ENCODE assay signal across 25 cellular contexts in genomic region chr17:4235372-4236279, GRCh38. TPM values are rescaled to one million over a fixed set of nuclear protein-coding genes. Genes with fewer than 3 reads are reported as not detected.
DNase-seq lines count a peak whose midpoint lies in the region; ATAC-seq, FAIRE-seq and TF ChIP-seq lines count a peak whose summit lies in the region.
"Had no signal": no experiment of that assay in that cellular context is flagged by ENCODE, and none has a peak within 500 bp of the region (broad histone marks: within the 10 kb centered on the region; RNA-seq: fewer than 3 reads in every experiment).

No MANE protein-coding gene starts in this region.

- CTCF ChIA-PET in endothelial cell of umbilical vein (lab: Charles Lee) = interaction anchor here (0.8 to 1.2 kb wide), 2 partner anchors 15 to 177 kb away, joined by 3 read pairs; no protein-coding TSS in a partner anchor

- intact Hi-C loops in heart right ventricle (cut with DNase I) (no loop called here), endothelial cell of umbilical vein (cut with micrococcal nuclease) (no loop called here), transverse colon (cut with DNase I; ENCODE audit: low total_unique reads) (no loop called here), stomach (cut with DNase I; ENCODE audit: low total_unique reads) (no loop called here)

- H3K36me3 ChIP-seq in heart right ventricle = peaks cover 0 to 98% (median 21%) of the 10 kb centered on the region in 9 donors
- peaks cover 33% of the 10 kb centered on the region for H3K36me3 ChIP-seq in right atrium auricular region
- H3K36me3 ChIP-seq in endothelial cell of umbilical vein (ENCODE audit: control insufficient read depth in 2 of 2, extremely low read depth in 1 of 2, insufficient read depth in 2 of 2, low read length in 2 of 2) = peaks cover 7 to 14% of the 10 kb centered on the region in 2 experiments
- peaks cover 0 to 13% (median 3%) of the 10 kb centered on the region in 4 donors for H3K36me3 ChIP-seq in transverse colon
- H3K36me3 ChIP-seq in stomach = peaks cover 9 to 87% (median 67%) of the 10 kb centered on the region in 4 donors

- no peaks in the 10 kb centered on the region for H3K79me2 ChIP-seq in endothelial cell of umbilical vein (ENCODE audit: control insufficient read depth, insufficient read depth, low read length)

- no peaks in the 10 kb centered on the region for H3K27me3 Mint-ChIP-seq in mesothelial cell of epicardium (ENCODE audit: low read depth)
- H3K27me3 Mint-ChIP-seq: activated CD8-positive, alpha-beta T cell treated with anti-CD3 and anti-CD28 coated beads for 36 hours; central memory CD8-positive, alpha-beta T cell; IgD-negative memory B cell; naive thymus-derived CD4-positive, alpha-beta T cell had no signal

- no peak overlapping the region for H3K4me3 ChIP-seq in heart right ventricle
- no peak overlapping the region for H3K4me3 ChIP-seq in right atrium auricular region
- H3K4me3 ChIP-seq in endothelial cell of umbilical vein (replicated peaks in 1 of 3; ENCODE audit: insufficient read depth in 1 of 3, low read depth in 1 of 3, low read length in 3 of 3) = no peak overlapping the region
- no peak overlapping the region for H3K4me3 ChIP-seq in transverse colon
- no peak overlapping the region for H3K4me3 ChIP-seq in stomach
- H3K4me3 ChIP-seq: BLaER1, hepatocyte, pancreas had no signal

- H3K9me3 ChIP-seq in heart right ventricle = no peaks in the 10 kb centered on the region
- no peaks in the 10 kb centered on the region for H3K9me3 ChIP-seq in right atrium auricular region
- H3K9me3 ChIP-seq in endothelial cell of umbilical vein (replicated peaks; ENCODE audit: control insufficient read depth, insufficient read depth, low read length) = no peaks in the 10 kb centered on the region
- H3K9me3 ChIP-seq in transverse colon = no peaks in the 10 kb centered on the region
- no peaks in the 10 kb centered on the region for H3K9me3 ChIP-seq in stomach
- H3K9me3 ChIP-seq: BLaER1, pancreas had no signal

- no peak for ATAC-seq in heart right ventricle
- ATAC-seq: activated CD8-positive, alpha-beta T cell treated with anti-CD3 and anti-CD28 coated beads for 36 hours; naive thymus-derived CD4-positive, alpha-beta T cell; pancreas had no signal

- FAIRE-seq in endothelial cell of umbilical vein (lab: Jason Lieb, UNC) = no peak
- FAIRE-seq: A204.1, islet of Langerhans, pancreas had no signal

- no peaks in the 10 kb centered on the region for H3K9me3 Mint-ChIP-seq in mesothelial cell of epicardium
- H3K9me3 Mint-ChIP-seq: activated CD8-positive, alpha-beta T cell treated with anti-CD3 and anti-CD28 coated beads for 36 hours; central memory CD8-positive, alpha-beta T cell; IgD-negative memory B cell; naive thymus-derived CD4-positive, alpha-beta T cell had no signal

- 72 to 78% methylated on average over 8 of the region's 8 CpGs for WGBS in heart right ventricle, 2 donors
- WGBS in transverse colon (ENCODE audit: low coverage in 1 of 2), 2 donors = 94 to 95% methylated on average over 8 of the region's 8 CpGs
- WGBS in stomach, 5 donors = 87 to 93% (median 91%) methylated on average over 8 of the region's 8 CpGs

- in situ Hi-C loops in transverse colon (cut with MboI; ENCODE audit: low pct_ligation_motif_present in 1 of 4, low pct_unique_long_range_greater_than_20kb in 1 of 4, low sequenced_read_pairs in 3 of 4) = no loop called here

- TF ChIP-seq POLR2A in endothelial cell of umbilical vein (IDR thresholded peaks at IDR 0.05; ENCODE audit: low read depth, low read length) = no peak
- TF ChIP-seq POLR2A in transverse colon (IDR thresholded peaks at IDR 0.05) = no peak
- no peak for TF ChIP-seq POLR2A in stomach (IDR thresholded peaks at IDR 0.05)

- H3K27ac ChIP-seq in heart right ventricle (peak overlapping the region in 7 of 10 donors; percentile 18 to 87 (median 38)), right atrium auricular region (no peak overlapping the region), endothelial cell of umbilical vein (ENCODE audit: insufficient read depth, low read depth, low read length) (no peak overlapping the region), transverse colon (peak overlapping the region in 3 of 4 donors; percentile 75 to 86 (median 86)), stomach (peak overlapping the region in 1 of 5 donors; percentile 26)
- H3K27ac ChIP-seq: BLaER1, hepatocyte, HL-60, pancreas had no signal

- BruUV-seq in endothelial cell of umbilical vein (replicated peaks; lab: Mats Ljungman, UMichigan) = no TSS peak

- peak overlapping the region; percentile 79 for H3K27ac Mint-ChIP-seq in mesothelial cell of epicardium
- H3K27ac Mint-ChIP-seq: activated CD8-positive, alpha-beta T cell treated with anti-CD3 and anti-CD28 coated beads for 36 hours had no signal

- H3K27me3 ChIP-seq in heart right ventricle = no peaks in the 10 kb centered on the region
- no peaks in the 10 kb centered on the region for H3K27me3 ChIP-seq in right atrium auricular region
- H3K27me3 ChIP-seq in endothelial cell of umbilical vein (ENCODE audit: control insufficient read depth in 2 of 2, insufficient read depth in 2 of 2, low read length in 2 of 2) = no peaks in the 10 kb centered on the region
- H3K27me3 ChIP-seq in transverse colon = no peaks in the 10 kb centered on the region
- H3K27me3 ChIP-seq in stomach = no peaks in the 10 kb centered on the region
- H3K27me3 ChIP-seq: BLaER1, hepatocyte, pancreas had no signal

- POLR2A ChIA-PET in endothelial cell of umbilical vein (lab: Charles Lee) = interaction anchor here (0.7 kb wide), 1 partner anchor 427 kb away, joined by 6 read pairs; no protein-coding TSS in a partner anchor

- H3K36me3 Mint-ChIP-seq in mesothelial cell of epicardium = peaks cover 9% of the 10 kb centered on the region

- no peaks in the 10 kb centered on the region for H3K9me1 ChIP-seq in endothelial cell of umbilical vein (replicated peaks; ENCODE audit: control insufficient read depth, extremely low read depth, insufficient read depth, low read length)

- H4K20me1 ChIP-seq in endothelial cell of umbilical vein (replicated peaks; ENCODE audit: control insufficient read depth, extremely low read depth, insufficient read depth, low read length) = no peaks in the 10 kb centered on the region

- peaks cover 34% of the 10 kb centered on the region for H3K4me1 Mint-ChIP-seq in mesothelial cell of epicardium

- DNase-seq in heart right ventricle = no peak
- DNase-seq in right atrium auricular region (ENCODE audit: low spot score) = no peak
- DNase-seq in endothelial cell of umbilical vein (ENCODE audit: low read depth, low spot score) = no peak
- no peak for DNase-seq in mesothelial cell of epicardium (ENCODE audit: low spot score in 2 of 2, unreplicated experiment in 2 of 2)
- no peak for DNase-seq in transverse colon
- no peak for DNase-seq in stomach
- DNase-seq in inferior parietal cortex (ENCODE audit: extremely low spot score) = no peak
- no peak for DNase-seq in midbrain (lab: John Stamatoyannopoulos, UW)
- DNase-seq: activated CD8-positive, alpha-beta T cell treated with anti-CD3 and anti-CD28 coated beads for 36 hours; activated naive CD4-positive, alpha-beta T cell treated with Interleukin-2 at 50 U/mL for 16 hours; GDM1; naive thymus-derived CD4-positive, alpha-beta T cell; NCI-H1436 treated with DMSO at 0.1 percent for 48 hours; pancreas; RPMI8226; stimulated activated CD4-positive, alpha-beta T cell treated with anti-CD3 and anti-CD28 coated beads, Interleukin-2, amount 100 ng/mL, for 24 hours; stimulated activated naive CD4-positive, alpha-beta T cell treated with Interleukin-2 at 50 U/mL for 16 hours; T1000 had no signal

- dilution Hi-C loops in endothelial cell of umbilical vein (cut with MboI; ENCODE audit: extremely low pct_ligation_motif_present, low sequenced_read_pairs) = no loop called here

- H3K4me2 ChIP-seq in endothelial cell of umbilical vein (ENCODE audit: insufficient read depth, low read length) = no peak overlapping the region
- H3K4me2 ChIP-seq: BLaER1, hepatocyte had no signal

- TF ChIP-seq EP300 in transverse colon (IDR thresholded peaks at IDR 0.05; ENCODE audit: low read depth) = no peak
- TF ChIP-seq EP300 in stomach (IDR thresholded peaks at IDR 0.05) = no peak

- no peak for TF ChIP-seq CTCF in heart right ventricle (IDR thresholded peaks at IDR 0.05)
- TF ChIP-seq CTCF in right atrium auricular region (IDR thresholded peaks at IDR 0.05) = no peak
- TF ChIP-seq CTCF in endothelial cell of umbilical vein (IDR thresholded peaks at IDR 0.05; ENCODE audit: extremely low read depth in 1 of 2, insufficient read depth in 1 of 2, low read depth in 1 of 2, low read length in 2 of 2) = no peak
- TF ChIP-seq CTCF in mesothelial cell of epicardium (IDR thresholded peaks at IDR 0.05; ENCODE audit: unreplicated experiment) = no peak
- TF ChIP-seq CTCF in transverse colon (IDR thresholded peaks at IDR 0.05) = no peak
- TF ChIP-seq CTCF in stomach (IDR thresholded peaks at IDR 0.05) = no peak

- H3K4me1 ChIP-seq in heart right ventricle (peaks cover 4 to 57% (median 36%) of the 10 kb centered on the region in 9 donors), right atrium auricular region (peaks cover 0 to 32% of the 10 kb centered on the region in 2 donors), endothelial cell of umbilical vein (ENCODE audit: control insufficient read depth, extremely low read depth, insufficient read depth, low read length) (peaks cover 5% of the 10 kb centered on the region), transverse colon (peaks cover 19 to 37% (median 27%) of the 10 kb centered on the region in 4 donors), stomach (peaks cover 7 to 40% (median 22%) of the 10 kb centered on the region in 4 donors)
- H3K4me1 ChIP-seq: BLaER1 had no signal

- H2AFZ ChIP-seq in endothelial cell of umbilical vein (ENCODE audit: low read depth, low read length) = no peak overlapping the region
- H2AFZ ChIP-seq: hepatocyte had no signal

- no peak overlapping the region for H3K4me3 Mint-ChIP-seq in mesothelial cell of epicardium
- H3K4me3 Mint-ChIP-seq: activated CD8-positive, alpha-beta T cell treated with anti-CD3 and anti-CD28 coated beads for 36 hours; central memory CD8-positive, alpha-beta T cell; IgD-negative memory B cell; naive thymus-derived CD4-positive, alpha-beta T cell had no signal

- no peak overlapping the region for H3K9ac ChIP-seq in endothelial cell of umbilical vein (replicated peaks; ENCODE audit: extremely low read depth, insufficient read depth, low read length)
- H3K9ac ChIP-seq: BLaER1 had no signal

RNA-seq across cellular contexts. Expression of gene ANKFY1, which starts 28.2 kb away (rescaled TPM):
- total RNA-seq in heart right ventricle (10 to 100 TPM; 18.7 to 34.4 (median 24.4) TPM), right atrium auricular region (10 to 100 TPM; 13.9 to 16.7 TPM), endothelial cell of umbilical vein (45.4 and 51.1 TPM in 2 replicates), mesothelial cell of epicardium (60.4 to 64.5 TPM (median 64.3 TPM) in 3 replicates), transverse colon (10 to 100 TPM; 53.0 to 69.9 (median 54.7) TPM), stomach (10 to 100 TPM; 38.2 to 61.0 (median 45.1) TPM)
- polyA plus RNA-seq in heart right ventricle (10 to 100 TPM in 1 of 2 donors, 1 to 10 TPM in 1; 8.6 to 12.8 TPM), endothelial cell of umbilical vein (26.0 and 30.6 TPM in 2 replicates), stomach (1 to 10 TPM; 6.4 to 8.6 (median 7.8) TPM)
- 18.8 and 18.9 TPM in 2 replicates for polyA plus RNA-seq in endothelial cell of umbilical vein (2011; cell fraction: cytosol; rRNA removed)
- 141 and 149 TPM in 2 replicates for polyA plus RNA-seq in endothelial cell of umbilical vein (2011; cell fraction: nucleus; rRNA removed)
- 25.9 and 29.6 TPM in 2 replicates for polyA plus RNA-seq in endothelial cell of umbilical vein (2012)
- 60.1 and 62.8 TPM in 2 replicates for polyA minus RNA-seq in endothelial cell of umbilical vein
- 29.6 TPM for polyA minus RNA-seq in endothelial cell of umbilical vein (2011; cell fraction: cytosol; rRNA and poly(A)+ RNA removed)
- polyA minus RNA-seq in endothelial cell of umbilical vein (2011; cell fraction: nucleus; rRNA and poly(A)+ RNA removed) = 81.3 and 85.0 TPM in 2 replicates

Comparison
In these comparisons a context has a peak if more than half of its experiments do, and no peak if none do; other contexts are left out.
1. H3K27ac ChIP-seq: peak in heart right ventricle (7 of 10) and transverse colon (3 of 4); none in right atrium auricular region (0 of 2) and endothelial cell of umbilical vein (single experiment).